ENCODE assay signal across 12 cellular contexts in genomic region chr5:61659221-61659696, GRCh38.
DNase-seq lines count a peak whose midpoint lies in the region; ATAC-seq and TF ChIP-seq lines count a peak whose summit lies in the region.
"Had no signal": no experiment of that assay in that cellular context is flagged by ENCODE, and none has a peak within 500 bp of the region (broad histone marks: within the 10 kb centered on the region; RNA-seq: fewer than 3 reads in every experiment).

No MANE protein-coding gene starts in this region.

- H3K9me3 ChIP-seq in iPS-18a (ENCODE audit: control insufficient read depth, low read depth, low read length) (no peaks in the 10 kb centered on the region), trophoblast cell (ENCODE audit: insufficient read depth, low read depth, low read length) (peaks cover 1% of the 10 kb centered on the region), T-helper 17 cell (ENCODE audit: control insufficient read depth, low read length, poor library complexity, severe bottlenecking) (no peaks in the 10 kb centered on the region)
- H3K9me3 ChIP-seq: sigmoid colon, SJSA1 had no signal

- no peak overlapping the region for H3K23ac ChIP-seq in trophoblast cell (ENCODE audit: low read length)

- WGBS in trophoblast cell (ENCODE audit: extremely low coverage, insufficient coverage, insufficient read length) = no CpG with 5 or more reads among the region's 13 CpGs

- peak overlapping the region in 44 of 59 donors; percentile 2 to 54 (median 30) for H3K4me3 ChIP-seq in dorsolateral prefrontal cortex
- peak overlapping the region; percentile 23 for H3K4me3 ChIP-seq in iPS-18a (ENCODE audit: low read length)
- H3K4me3 ChIP-seq in trophoblast cell (ENCODE audit: low read depth, low read length) = no peak overlapping the region
- H3K4me3 ChIP-seq: sigmoid colon, SJSA1 had no signal

- H2BK5ac ChIP-seq in trophoblast cell (ENCODE audit: low read depth, low read length, poor library complexity) = no peak overlapping the region

- H3K9ac ChIP-seq in iPS-18a (ENCODE audit: low read length) (no peak overlapping the region), trophoblast cell (ENCODE audit: low read length) (no peak overlapping the region)

- peaks cover 65% of the 10 kb centered on the region for H3K27me3 Mint-ChIP-seq in T-helper 17 cell
- H3K27me3 Mint-ChIP-seq in natural killer cell treated with Interleukin-12 subunit alpha and Interleukin-12 subunit beta and Interleukin-15 and Interleukin-18, amount 100 ng/mL, for 72 hours = peaks cover 19 to 35% of the 10 kb centered on the region in 2 donors

- intact Hi-C loops in dorsolateral prefrontal cortex (cut with DNase I) = loop anchor here (5.0 to 10.0 kb wide), 3 partner anchors 37 to 494 kb away; partner anchors contain the start of genes SMIM15 (in 1 of the 2) and ZSWIM6 (in 1 of the 2)

- H3K27ac Mint-ChIP-seq in T-helper 17 cell = no peak overlapping the region
- H3K27ac Mint-ChIP-seq in natural killer cell treated with Interleukin-12 subunit alpha and Interleukin-12 subunit beta and Interleukin-15 and Interleukin-18, amount 100 ng/mL, for 72 hours = no peak overlapping the region

- H3K79me1 ChIP-seq in trophoblast cell (ENCODE audit: low read length) = no peaks in the 10 kb centered on the region

- H2AK5ac ChIP-seq in trophoblast cell (ENCODE audit: low read length) = no peak overlapping the region

- no peak overlapping the region for H2BK12ac ChIP-seq in trophoblast cell (ENCODE audit: low read length)

- H3K4me2 ChIP-seq in trophoblast cell (ENCODE audit: low read length) = no peak overlapping the region

- H3K4me1 ChIP-seq in iPS-18a (ENCODE audit: control insufficient read depth, low read depth, low read length) (peaks cover 14% of the 10 kb centered on the region), trophoblast cell (ENCODE audit: control insufficient read depth in 1 of 2, insufficient read depth in 2 of 2, low read length in 2 of 2) (no peaks in the 10 kb centered on the region)
- H3K4me1 ChIP-seq: sigmoid colon had no signal

- H2AFZ ChIP-seq in trophoblast cell (ENCODE audit: insufficient read depth, low read length, poor library complexity) = peak overlapping the region; percentile 30

- no peak overlapping the region for H3K14ac ChIP-seq in trophoblast cell (ENCODE audit: low read length)

- no peaks in the 10 kb centered on the region for H3K36me3 ChIP-seq in iPS-18a (ENCODE audit: control insufficient read depth, low read depth, low read length)
- H3K36me3 ChIP-seq in trophoblast cell (ENCODE audit: control insufficient read depth in 1 of 2, insufficient read depth in 2 of 2, low read length in 2 of 2) = no peaks in the 10 kb centered on the region
- H3K36me3 ChIP-seq: sigmoid colon, SJSA1, WERI-Rb-1 had no signal

- no peaks in the 10 kb centered on the region for H3K9me3 Mint-ChIP-seq in natural killer cell treated with Interleukin-12 subunit alpha and Interleukin-12 subunit beta and Interleukin-15 and Interleukin-18, amount 100 ng/mL, for 72 hours

- H4K8ac ChIP-seq in trophoblast cell (ENCODE audit: low read depth, low read length) = no peak overlapping the region

- H4K91ac ChIP-seq in trophoblast cell (ENCODE audit: low read depth, low read length) = no peak overlapping the region

- H3K27ac ChIP-seq in dorsolateral prefrontal cortex (peak overlapping the region in 58 of 59 donors; percentile 11 to 88 (median 70)), iPS-18a (ENCODE audit: low read length) (no peak overlapping the region), trophoblast cell (ENCODE audit: low read depth, low read length) (no peak overlapping the region)
- H3K27ac ChIP-seq: sigmoid colon, SJSA1, WERI-Rb-1 had no signal

- TF ChIP-seq CTCF in dorsolateral prefrontal cortex (IDR thresholded peaks at IDR 0.05 in 54 of 56, conservative IDR thresholded peaks at IDR 0.05 in 2 of 56; ENCODE audit: low read depth in 1 of 56, partially characterized antibody in 56 of 56) = peak in 1 of 56 donors; percentile 25

- no peaks in the 10 kb centered on the region for H3K27me3 ChIP-seq in dorsolateral prefrontal cortex
- H3K27me3 ChIP-seq in iPS-18a (ENCODE audit: control insufficient read depth, insufficient read depth, low read length) = peaks cover 9% of the 10 kb centered on the region
- H3K27me3 ChIP-seq in trophoblast cell (ENCODE audit: insufficient read depth, low read length) = no peaks in the 10 kb centered on the region
- H3K27me3 ChIP-seq: sigmoid colon, SJSA1 had no signal

- no peak overlapping the region for H3K18ac ChIP-seq in trophoblast cell (ENCODE audit: low read length)

- DNase-seq in HT-29 (ENCODE audit: low spot score) (peak; percentile 38), dorsolateral prefrontal cortex (no peak), trophoblast cell (no peak), T-helper 17 cell (no peak), 8988T (no peak)
- DNase-seq in natural killer cell treated with Interleukin-12 subunit alpha and Interleukin-12 subunit beta and Interleukin-15 and Interleukin-18, amount 100 ng/mL, for 72 hours (ENCODE audit: low spot score) = no peak
- DNase-seq: GOT3 had no signal

- ATAC-seq in T-helper 17 cell (no peak), GM21576 (IDR thresholded peaks at IDR 0.05; ENCODE audit: unreplicated experiment) (no peak)
- ATAC-seq in natural killer cell treated with Interleukin-12 subunit alpha and Interleukin-12 subunit beta and Interleukin-15 and Interleukin-18, amount 100 ng/mL, for 72 hours = no peak

- peaks cover 2% of the 10 kb centered on the region for H3K36me3 Mint-ChIP-seq in T-helper 17 cell (ENCODE audit: low read depth)
- no peaks in the 10 kb centered on the region for H3K36me3 Mint-ChIP-seq in natural killer cell treated with Interleukin-12 subunit alpha and Interleukin-12 subunit beta and Interleukin-15 and Interleukin-18, amount 100 ng/mL, for 72 hours

- no peak overlapping the region for H3K4ac ChIP-seq in trophoblast cell (ENCODE audit: low read depth, low read length)

- no peak overlapping the region for H3K4me3 Mint-ChIP-seq in T-helper 17 cell
- no peak overlapping the region for H3K4me3 Mint-ChIP-seq in natural killer cell treated with Interleukin-12 subunit alpha and Interleukin-12 subunit beta and Interleukin-15 and Interleukin-18, amount 100 ng/mL, for 72 hours

- H3K4me1 Mint-ChIP-seq in T-helper 17 cell = peaks cover 2% of the 10 kb centered on the region
- H3K4me1 Mint-ChIP-seq in natural killer cell treated with Interleukin-12 subunit alpha and Interleukin-12 subunit beta and Interleukin-15 and Interleukin-18, amount 100 ng/mL, for 72 hours (ENCODE audit: low read depth in 2 of 2) = peaks cover 0 to 5% of the 10 kb centered on the region in 2 donors

- no peak overlapping the region for H2BK120ac ChIP-seq in trophoblast cell (ENCODE audit: insufficient read depth, low read length, poor library complexity)

- H4K12ac ChIP-seq in trophoblast cell (ENCODE audit: low read depth, low read length) = no peak overlapping the region

- no peaks in the 10 kb centered on the region for H3K79me2 ChIP-seq in trophoblast cell (ENCODE audit: control insufficient read depth, insufficient read depth, low read length, poor library complexity)

Comparison
In these comparisons a context has a peak if more than half of its experiments do, and no peak if none do; other contexts are left out.
1. H3K27ac ChIP-seq: peak in dorsolateral prefrontal cortex (58 of 59); none in iPS-18a (single experiment) and trophoblast cell (single experiment).